Comparison of ENCODE assay signal across 7 cellular contexts in the genomic region with DNA sequence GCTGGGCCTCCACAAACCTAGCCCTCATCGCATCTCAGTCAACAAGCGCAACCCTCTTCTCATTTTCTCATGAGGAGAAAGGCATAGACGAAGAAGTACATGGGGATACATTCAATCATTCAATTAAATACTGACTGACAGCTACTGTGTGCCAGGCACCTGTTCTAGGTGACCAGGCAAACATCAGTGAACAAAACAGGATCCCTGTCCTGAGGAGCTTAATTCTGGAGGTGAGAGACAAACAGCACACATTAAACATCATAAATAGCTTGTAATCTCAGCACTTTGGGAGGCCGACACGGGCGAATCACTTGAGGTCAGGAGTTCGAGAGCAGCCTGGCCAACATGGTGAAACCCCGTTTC. TPM values are rescaled to one million over a fixed set of nuclear protein-coding genes. Genes with fewer than 3 reads are reported as not detected.
DNase-seq lines count a peak whose midpoint lies in the region; ATAC-seq and TF ChIP-seq lines count a peak whose summit lies in the region.

No MANE protein-coding gene starts in this region.

- peak overlapping the region; percentile 88 for H2AFZ ChIP-seq in PC-3 (ENCODE audit: low read length)

- POLR2A ChIA-PET in PC-3 (lab: Charles Lee; ENCODE audit: unreplicated experiment): interaction anchor here (0.7 kb wide), 1 partner anchor 487 kb away, joined by 4 read pairs; no protein-coding TSS in a partner anchor

- H4K20me1 ChIP-seq in PC-3 (ENCODE audit: low read length): no peaks in the 10 kb centered on the region

- peak overlapping the region; percentile 87; the same call in 1 of the 2 replicates for H3K9ac ChIP-seq in PC-3 (ENCODE audit: low read length)

- no peaks in the 10 kb centered on the region for H3K27me3 ChIP-seq in PC-3 (ENCODE audit: low read length)
- H3K27me3 ChIP-seq in spleen (replicated peaks in 1 of 7): no peaks in the 10 kb centered on the region

- no peak for TF ChIP-seq CTCF in PC-3 (conservative IDR thresholded peaks at IDR 0.05; ENCODE audit: low read depth, low read length)
- no peak for TF ChIP-seq CTCF in fibroblast of pulmonary artery (IDR thresholded peaks at IDR 0.05; ENCODE audit: low read length, missing control alignments)
- no peak for TF ChIP-seq CTCF in spleen (IDR thresholded peaks at IDR 0.05 in 8 of 11, conservative IDR thresholded peaks at IDR 0.05 in 3 of 11)

- H3K9me3 ChIP-seq in PC-3 (ENCODE audit: low read length) (no peaks in the 10 kb centered on the region), spleen (no peaks in the 10 kb centered on the region)

- H3K36me3 ChIP-seq in PC-3 (ENCODE audit: low read depth, low read length) (peaks cover 13% of the 10 kb centered on the region), spleen (peaks cover 0 to 3% (median 0%) of the 10 kb centered on the region in 6 donors)

- H3K4me1 ChIP-seq in PC-3 (ENCODE audit: insufficient read depth, low read length) (peaks cover 20% of the 10 kb centered on the region), spleen (peaks cover 8 to 43% (median 33%) of the 10 kb centered on the region in 6 donors)

- DNase-seq in PC-3: no peak
- no peak for DNase-seq in fibroblast of pulmonary artery (ENCODE audit: low read depth)
- no peak for DNase-seq in spleen
- no peak for DNase-seq in NCI-H748 treated with DMSO at 0.1 percent for 48 hours (lab: John Stamatoyannopoulos, UW)

- H3K79me2 ChIP-seq in PC-3 (ENCODE audit: low read length): peaks cover 31% of the 10 kb centered on the region

- H3K9me2 ChIP-seq in PC-3 (replicated peaks; ENCODE audit: low read length): no peaks in the 10 kb centered on the region

- H3F3A ChIP-seq in PC-3 (ENCODE audit: low read length, unreplicated experiment): no peaks in the 10 kb centered on the region

- CTCF ChIA-PET in PC-3 (lab: Charles Lee): interaction anchor here (0.7 kb wide), 1 partner anchor 108 kb away, joined by 3 read pairs; no protein-coding TSS in a partner anchor

- no peak for TF ChIP-seq POLR2A in spleen (IDR thresholded peaks at IDR 0.05)

- WGBS in spleen, 5 donors: 57 to 61% (median 58%) methylated on average over 8 of the region's 8 CpGs

- peak overlapping the region; percentile 78 for H3K4me3 ChIP-seq in PC-3 (ENCODE audit: low read length)
- peak overlapping the region; percentile 95 for H3K4me3 ChIP-seq in fibroblast of pulmonary artery (replicated peaks; ENCODE audit: low read depth, low read length)
- H3K4me3 ChIP-seq in spleen: peak overlapping the region; percentile 60 to 95 (median 82)

- H3K4me2 ChIP-seq in PC-3 (ENCODE audit: low read length): peak overlapping the region; percentile 93

- intact Hi-C loops in PC-3 (cut with micrococcal nuclease): loop anchor here (5.0 kb wide), 2 partner anchors 62 to 77 kb away; partner anchors contain the start of gene EIF2B2
- intact Hi-C loops in spleen (cut with DNase I; ENCODE audit: low total_unique reads): no loop called here

- no TSS peak for BruUV-seq in PC-3 (replicated peaks; lab: Mats Ljungman, UMichigan)

- peak; percentile 22 for ATAC-seq in GM19455 (IDR thresholded peaks at IDR 0.05; ENCODE audit: unreplicated experiment)
- ATAC-seq in PC-3: peak; percentile 2; the same call in 1 of the 2 replicates
- ATAC-seq in HG02642 (IDR thresholded peaks at IDR 0.05; ENCODE audit: poor library complexity, unreplicated experiment): no peak
- no peak for ATAC-seq in HG02610 (IDR thresholded peaks at IDR 0.05; ENCODE audit: unreplicated experiment)

- H3K27ac ChIP-seq in PC-3 (ENCODE audit: low read length) (no peak overlapping the region), spleen (peak overlapping the region in 7 of 8 donors; percentile 58 to 89 (median 79))

RNA-seq across cellular contexts. Expression of gene ACYP1, which starts 0.4 kb away (rescaled TPM):
- total RNA-seq in PC-3 (2014; rRNA removed): 22.6 and 23.5 TPM in 2 replicates
- total RNA-seq in spleen: 10 to 100 TPM in 6 of 7 donors, 1 to 10 TPM in 1; 6.8 to 27.7 (median 15.8) TPM
- 10 to 100 TPM; 20.2 to 24.1 (median 21.3) TPM for polyA plus RNA-seq in spleen

RNA-seq across cellular contexts. Expression of gene ZC2HC1C, which starts 5.3 kb away (rescaled TPM):
- total RNA-seq in PC-3 (2014; rRNA removed): 3.4 and 9.5 TPM in 2 replicates
- total RNA-seq in spleen: 1 to 10 TPM in 6 of 7 donors, under 1 TPM in 1; 0.89 to 2.8 (median 1.1) TPM
- polyA plus RNA-seq in spleen: 1 to 10 TPM; 1.1 to 2.4 (median 1.2) TPM

RNA-seq across cellular contexts. Expression of gene MLH3, which starts 12.9 kb away (rescaled TPM):
- 7.9 and 13.2 TPM in 2 replicates for total RNA-seq in PC-3 (2014; rRNA removed)
- total RNA-seq in spleen: 10 to 100 TPM; 24.8 to 37.7 (median 33.3) TPM
- polyA plus RNA-seq in spleen: 10 to 100 TPM; 14.8 to 19.8 (median 15.7) TPM

Comparison
In these comparisons a context has a peak if more than half of its experiments do, and no peak if none do; other contexts are left out.
1. ATAC-seq: peak in GM19455 (single experiment) and PC-3 (single experiment); none in HG02642 (single experiment) and HG02610 (single experiment).
2. Peak in every context shown above with its lines, with median percentiles within 50 percentile points of each other: H3K4me3 ChIP-seq.